ENCODE assay signal across 8 cellular contexts in genomic region chr14:20681348-20682126, GRCh38. TPM values are rescaled to one million over a fixed set of nuclear protein-coding genes. Genes with fewer than 3 reads are reported as not detected.
A peak's percentile ranks its signal among the peaks of the same experiment; 100 is the strongest.
DNase-seq lines count a peak whose midpoint lies in the region; ATAC-seq and TF ChIP-seq lines count a peak whose summit lies in the region.

No MANE protein-coding gene starts in this region.

- H3K9me3 Mint-ChIP-seq in activated CD4-positive, alpha-beta T cell treated with anti-CD3 and anti-CD28 coated beads, Interleukin-2, amount 10 ng/mL, durations not matched to agents 7 days and 5 days: no peaks in the 10 kb centered on the region

- POLR2A ChIA-PET in activated CD4-positive, alpha-beta T cell treated with anti-CD3 and anti-CD28 coated beads, Interleukin-2, amount 10 ng/mL, durations not matched to agents 7 days and 5 days (lab: Charles Lee): interaction anchor here (0.6 to 1.2 kb wide), 5 partner anchors 13 to 338 kb away, joined by 3 to 7 read pairs (median 4); partner anchors contain the start of gene PARP2

- H3K4me3 ChIP-seq in dorsolateral prefrontal cortex (peak overlapping the region; percentile 53 to 99 (median 94)), liver (ENCODE audit: low read depth in 1 of 3, low read length in 3 of 3) (peak overlapping the region; percentile 71 to 97 (median 74))

- H3K27me3 ChIP-seq in dorsolateral prefrontal cortex: no peaks in the 10 kb centered on the region
- H3K27me3 ChIP-seq in liver (ENCODE audit: control insufficient read depth in 4 of 4, insufficient read depth in 4 of 4, low read length in 3 of 4): no peaks in the 10 kb centered on the region

- H3K9me3 ChIP-seq in liver (ENCODE audit: control insufficient read depth in 4 of 4, low read length in 3 of 4): no peaks in the 10 kb centered on the region

- peak overlapping the region; percentile 78 to 96 for H3K9ac ChIP-seq in liver (ENCODE audit: low read depth in 1 of 2, low read length in 2 of 2)

- TF ChIP-seq RAD21 in liver (IDR thresholded peaks at IDR 0.05): peak in 1 of 2 donors; percentile 29

- no peaks in the 10 kb centered on the region for H3K36me3 ChIP-seq in liver (ENCODE audit: control insufficient read depth in 4 of 4, insufficient read depth in 3 of 4, low read depth in 1 of 4, low read length in 3 of 4)

- peak in 5 of 56 donors; percentile 4 to 23 (median 7) for TF ChIP-seq CTCF in dorsolateral prefrontal cortex (IDR thresholded peaks at IDR 0.05 in 54 of 56, conservative IDR thresholded peaks at IDR 0.05 in 2 of 56; ENCODE audit: low read depth in 1 of 56, partially characterized antibody in 56 of 56)
- no peak for TF ChIP-seq CTCF in liver (IDR thresholded peaks at IDR 0.05; ENCODE audit: low read depth, low read length, missing input control)

- intact Hi-C loops in dorsolateral prefrontal cortex (cut with DNase I): loop anchor here (1.0 to 10.0 kb wide), 8 partner anchors 49 to 416 kb away; partner anchors contain the start of genes APEX1 (in 1 of the 2), PARP2 (in 1 of the 2), PIP4P1 (in 1 of the 2) and TEP1 (in 1 of the 2)

- peak; percentile 63 for DNase-seq in GM03348 (ENCODE audit: low spot score)
- DNase-seq in NCI-H524 treated with DMSO at 0.1 percent for 48 hours (lab: John Stamatoyannopoulos, UW): peak; percentile 68
- peak; percentile 87 for DNase-seq in activated CD4-positive, alpha-beta T cell treated with anti-CD3 and anti-CD28 coated beads, Interleukin-2, amount 10 ng/mL, durations not matched to agents 7 days and 5 days
- DNase-seq in dorsolateral prefrontal cortex: peak; percentile 52 to 86 (median 76)
- peak; percentile 89 to 92 for DNase-seq in stimulated activated CD4-positive, alpha-beta T cell treated with anti-CD3 and anti-CD28 coated beads, Interleukin-2, amount 100 ng/mL, for 48 hours
- no peak for DNase-seq in HuH-7.5 (ENCODE audit: low spot score)

- H3K4me1 ChIP-seq in liver (ENCODE audit: control insufficient read depth in 4 of 4, insufficient read depth in 4 of 4, low read length in 3 of 4): peaks cover 2 to 26% (median 16%) of the 10 kb centered on the region in 4 donors

- ATAC-seq in HG02798 (IDR thresholded peaks at IDR 0.05; ENCODE audit: poor library complexity, unreplicated experiment): peak; percentile 20

- peaks cover 14% of the 10 kb centered on the region for H3K4me1 Mint-ChIP-seq in activated CD4-positive, alpha-beta T cell treated with anti-CD3 and anti-CD28 coated beads, Interleukin-2, amount 10 ng/mL, durations not matched to agents 7 days and 5 days

- under 1% methylated on average over 25 of the region's 25 CpGs for WGBS in liver

- no peak overlapping the region for H3K4me3 Mint-ChIP-seq in activated CD4-positive, alpha-beta T cell treated with anti-CD3 and anti-CD28 coated beads, Interleukin-2, amount 10 ng/mL, durations not matched to agents 7 days and 5 days

- H3K27ac Mint-ChIP-seq in activated CD4-positive, alpha-beta T cell treated with anti-CD3 and anti-CD28 coated beads, Interleukin-2, amount 10 ng/mL, durations not matched to agents 7 days and 5 days: no peak overlapping the region

- H3K27me3 Mint-ChIP-seq in activated CD4-positive, alpha-beta T cell treated with anti-CD3 and anti-CD28 coated beads, Interleukin-2, amount 10 ng/mL, durations not matched to agents 7 days and 5 days: no peaks in the 10 kb centered on the region

- CTCF ChIA-PET in activated CD4-positive, alpha-beta T cell treated with anti-CD3 and anti-CD28 coated beads, Interleukin-2, amount 10 ng/mL, durations not matched to agents 7 days and 5 days (lab: Charles Lee): interaction anchor here (0.5 to 7.3 kb wide), 19 partner anchors 8 to 1870 kb away, joined by 3 to 42 read pairs (median 4); no protein-coding TSS in a partner anchor

- H3K27ac ChIP-seq in dorsolateral prefrontal cortex (peak overlapping the region; percentile 98 to 100 (median 100)), liver (ENCODE audit: low read depth in 1 of 2, low read length in 2 of 2) (peak overlapping the region; percentile 95 to 97)

- H3K36me3 Mint-ChIP-seq in activated CD4-positive, alpha-beta T cell treated with anti-CD3 and anti-CD28 coated beads, Interleukin-2, amount 10 ng/mL, durations not matched to agents 7 days and 5 days (ENCODE audit: low read depth): no peaks in the 10 kb centered on the region

TF ChIP-seq in liver, 16 proteins besides CTCF, POLR2A, EP300 and RAD21:
- TF ChIP-seq ATF3 (IDR thresholded peaks at IDR 0.05): peak; percentile 100
- peak; percentile 29 to 32 for TF ChIP-seq HNF4A (conservative IDR thresholded peaks at IDR 0.05)
- no peak for TF ChIP-seq JUND (IDR thresholded peaks at IDR 0.05)
- TF ChIP-seq FOXA2 (IDR thresholded peaks at IDR 0.05): no peak
- no peak for TF ChIP-seq SP1 (IDR thresholded peaks at IDR 0.05)
- peak; percentile 52 for TF ChIP-seq ZBTB33 (IDR thresholded peaks at IDR 0.05)
- TF ChIP-seq MAX (IDR thresholded peaks at IDR 0.05): peak; percentile 50
- peak in 1 of 2 donors; percentile 8 for TF ChIP-seq EGR1 (IDR thresholded peaks at IDR 0.05; ENCODE audit: low read depth in 2 of 2)
- peak; percentile 36 for TF ChIP-seq FOXA1 (IDR thresholded peaks at IDR 0.05)
- no peak for TF ChIP-seq TAF1 (conservative IDR thresholded peaks at IDR 0.05)
- peak in 1 of 2 donors; percentile 41 for TF ChIP-seq GABPA (IDR thresholded peaks at IDR 0.05 in 1 of 2, conservative IDR thresholded peaks at IDR 0.05 in 1 of 2)
- peak; percentile 80 for TF ChIP-seq NR2F2 (IDR thresholded peaks at IDR 0.05)
- TF ChIP-seq REST (IDR thresholded peaks at IDR 0.05): no peak
- peak; percentile 26 to 51 for TF ChIP-seq RXRA (IDR thresholded peaks at IDR 0.05)
- no peak for TF ChIP-seq YY1 (IDR thresholded peaks at IDR 0.05)
- no peak for TF ChIP-seq HNF4G (IDR thresholded peaks at IDR 0.05)

RNA-seq across cellular contexts. Expression of gene RNASE4, which starts 2.8 kb away (rescaled TPM):
- 1 to 10 TPM in 1 of 2 experiments, under 1 TPM in 1; 0.92 to 1.4 TPM for total RNA-seq in activated CD4-positive, alpha-beta T cell treated with anti-CD3 and anti-CD28 coated beads, Interleukin-2, amount 10 ng/mL, durations not matched to agents 7 days and 5 days
- total RNA-seq in dorsolateral prefrontal cortex (10 to 100 TPM in 2 of 120 experiments, 1 to 10 TPM in 111, under 1 TPM in 7; 0.41 to 12.0 (median 3.1) TPM), liver (100 to 1,000 TPM; 129 to 191 TPM)
- 100 to 1,000 TPM; 176 to 319 TPM for polyA plus RNA-seq in liver

RNA-seq across cellular contexts. Expression of gene ANG, which starts 7.0 kb away (rescaled TPM):
- total RNA-seq in activated CD4-positive, alpha-beta T cell treated with anti-CD3 and anti-CD28 coated beads, Interleukin-2, amount 10 ng/mL, durations not matched to agents 7 days and 5 days: 1 to 10 TPM in 1 of 2 experiments, under 1 TPM in 1; 0.89 to 1.6 TPM
- 1 to 10 TPM in 98 of 120 experiments, under 1 TPM in 15, not detected in 7; 0.63 to 9.5 (median 1.9) TPM for total RNA-seq in dorsolateral prefrontal cortex
- total RNA-seq in liver: 1,000 to 10,000 TPM in 1 of 2 donors, 100 to 1,000 TPM in 1; 153 to 1,589 TPM
- polyA plus RNA-seq in liver: 1,000 to 10,000 TPM; 1,170 to 2,524 TPM

RNA-seq across cellular contexts. Expression of gene OR6S1, which starts 40.0 kb away (rescaled TPM):
- not detected for total RNA-seq in activated CD4-positive, alpha-beta T cell treated with anti-CD3 and anti-CD28 coated beads, Interleukin-2, amount 10 ng/mL, durations not matched to agents 7 days and 5 days
- total RNA-seq in dorsolateral prefrontal cortex (not detected), liver (not detected)
- polyA plus RNA-seq in liver: not detected

Comparison
In these comparisons a context has a peak if more than half of its experiments do, and no peak if none do; other contexts are left out.
1. RNA of gene RNASE4, which starts 2.8 kb away (total RNA-seq): 129 to 191 TPM in liver; 0.41 to 12.0 TPM in dorsolateral prefrontal cortex and 0.92 to 1.4 TPM in activated CD4-positive, alpha-beta T cell treated with anti-CD3 and anti-CD28 coated beads, Interleukin-2, amount 10 ng/mL, durations not matched to agents 7 days and 5 days; every median in the first group is over 10 times any median in the second.
2. RNA of gene ANG, which starts 7.0 kb away (total RNA-seq): 153 to 1,589 TPM in liver; 0.63 to 9.5 TPM in dorsolateral prefrontal cortex and 0.89 to 1.6 TPM in activated CD4-positive, alpha-beta T cell treated with anti-CD3 and anti-CD28 coated beads, Interleukin-2, amount 10 ng/mL, durations not matched to agents 7 days and 5 days; every median in the first group is over 10 times any median in the second.